8 cellular contexts compared by ENCODE assay signal in genomic region chr5:142611154-142611553, GRCh38.
DNase-seq lines count a peak whose midpoint lies in the region; ATAC-seq lines count a peak whose summit lies in the region.

No MANE protein-coding gene starts in this region.

- in situ Hi-C loops in SK-MEL-5 (cut with HindIII; ENCODE audit: low pct_unique_long_range_greater_than_20kb, low sequenced_read_pairs), result no loop called here

- DNase-seq in D341Med (ENCODE audit: low spot score) (peak; percentile 79), KG1 (lab: John Stamatoyannopoulos, UW) (peak; percentile 2), SK-MEL-5 (ENCODE audit: low read depth, low spot score) (peak; percentile 67), glomerular visceral epithelial cell (ENCODE audit: extremely low spot score) (peak; percentile 73), posterior vena cava (ENCODE audit: low spot score) (peak; percentile 82), GF-D8 (lab: John Stamatoyannopoulos, UW) (no peak)
- DNase-seq in activated naive CD4-positive, alpha-beta T cell (lab: John Stamatoyannopoulos, UW), result peak; percentile 7 to 52 (median 30)

- peak; percentile 93 for ATAC-seq in GM21367 (IDR thresholded peaks at IDR 0.05; ENCODE audit: unreplicated experiment)

- intact Hi-C loops in posterior vena cava (cut with DNase I), result loop anchor here in 1 of 2 donors (5.0 kb wide), 2 partner anchors 86 to 276 kb away; no protein-coding TSS in a partner anchor
